2 cellular contexts compared by ENCODE assay signal in the genomic region with DNA sequence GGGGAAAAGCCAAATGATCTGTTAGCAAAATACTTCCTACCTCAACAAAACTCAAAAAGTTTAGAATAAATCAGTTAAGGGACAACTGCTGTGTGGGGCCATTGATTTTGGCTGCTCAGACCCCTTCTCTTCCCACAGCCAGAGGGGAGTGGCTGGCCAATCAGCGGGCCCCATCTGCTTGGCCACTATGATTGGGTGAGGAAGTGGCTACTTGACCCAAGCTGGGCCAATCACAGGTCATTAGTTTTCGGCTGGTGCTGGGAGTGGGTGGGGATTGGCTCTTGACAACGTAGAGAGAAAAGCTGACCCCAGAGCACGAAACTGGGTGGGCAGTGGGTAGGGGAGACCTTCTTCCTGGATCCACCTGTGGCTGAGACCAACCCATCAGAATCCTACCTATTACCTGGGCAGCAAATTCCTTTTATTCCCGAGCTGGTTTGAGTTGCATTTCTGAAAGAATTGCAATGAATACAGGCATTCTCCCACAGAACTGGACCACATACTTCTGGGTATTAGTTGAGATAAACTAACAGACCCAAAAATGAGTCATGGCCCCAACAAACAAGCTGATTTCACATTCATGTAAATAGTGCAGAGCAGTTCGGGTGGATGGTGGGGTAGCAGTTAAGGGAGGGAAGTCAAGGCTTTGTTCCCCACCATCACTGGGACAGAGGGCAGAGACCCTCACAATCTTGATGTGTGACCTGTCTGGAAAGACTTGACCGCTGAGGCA.
TF ChIP-seq lines count a peak whose summit lies in the region.

No MANE protein-coding gene starts in this region.

TF ChIP-seq in HCT116, 20 proteins besides CTCF, POLR2A, EP300 and RAD21:
- TF ChIP-seq, protein P1, sequence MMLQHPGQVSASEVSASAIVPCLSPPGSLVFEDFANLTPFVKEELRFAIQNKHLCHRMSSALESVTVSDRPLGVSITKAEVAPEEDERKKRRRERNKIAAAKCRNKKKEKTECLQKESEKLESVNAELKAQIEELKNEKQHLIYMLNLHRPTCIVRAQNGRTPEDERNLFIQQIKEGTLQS (IDR thresholded peaks at IDR 0.05) = no peak
- no peak for TF ChIP-seq CEBPB (IDR thresholded peaks at IDR 0.05; ENCODE audit: low read depth)
- no peak for TF ChIP-seq POLR2AphosphoS5 (IDR thresholded peaks at IDR 0.05; ENCODE audit: low read depth, low read length)
- no peak for TF ChIP-seq EGR1 (IDR thresholded peaks at IDR 0.05; ENCODE audit: low read depth)
- no peak for TF ChIP-seq ZNF274 (IDR thresholded peaks at IDR 0.05; ENCODE audit: low read depth, low read length)
- TF ChIP-seq, protein P2, sequence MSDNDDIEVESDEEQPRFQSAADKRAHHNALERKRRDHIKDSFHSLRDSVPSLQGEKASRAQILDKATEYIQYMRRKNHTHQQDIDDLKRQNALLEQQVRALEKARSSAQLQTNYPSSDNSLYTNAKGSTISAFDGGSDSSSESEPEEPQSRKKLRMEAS (IDR thresholded peaks at IDR 0.05) = no peak
- TF ChIP-seq FOSL1 (IDR thresholded peaks at IDR 0.05; ENCODE audit: low read depth) = no peak
- TF ChIP-seq EZH2phosphoT487 (IDR thresholded peaks at IDR 0.05; ENCODE audit: borderline replicate concordance) = no peak
- no peak for TF ChIP-seq JUND (IDR thresholded peaks at IDR 0.05)
- no peak for TF ChIP-seq SRF (IDR thresholded peaks at IDR 0.05; ENCODE audit: low read depth)
- no peak for TF ChIP-seq CBX3 (IDR thresholded peaks at IDR 0.05; ENCODE audit: low read depth)
- TF ChIP-seq ZFX (IDR thresholded peaks at IDR 0.05) = no peak
- TF ChIP-seq, protein P3, sequence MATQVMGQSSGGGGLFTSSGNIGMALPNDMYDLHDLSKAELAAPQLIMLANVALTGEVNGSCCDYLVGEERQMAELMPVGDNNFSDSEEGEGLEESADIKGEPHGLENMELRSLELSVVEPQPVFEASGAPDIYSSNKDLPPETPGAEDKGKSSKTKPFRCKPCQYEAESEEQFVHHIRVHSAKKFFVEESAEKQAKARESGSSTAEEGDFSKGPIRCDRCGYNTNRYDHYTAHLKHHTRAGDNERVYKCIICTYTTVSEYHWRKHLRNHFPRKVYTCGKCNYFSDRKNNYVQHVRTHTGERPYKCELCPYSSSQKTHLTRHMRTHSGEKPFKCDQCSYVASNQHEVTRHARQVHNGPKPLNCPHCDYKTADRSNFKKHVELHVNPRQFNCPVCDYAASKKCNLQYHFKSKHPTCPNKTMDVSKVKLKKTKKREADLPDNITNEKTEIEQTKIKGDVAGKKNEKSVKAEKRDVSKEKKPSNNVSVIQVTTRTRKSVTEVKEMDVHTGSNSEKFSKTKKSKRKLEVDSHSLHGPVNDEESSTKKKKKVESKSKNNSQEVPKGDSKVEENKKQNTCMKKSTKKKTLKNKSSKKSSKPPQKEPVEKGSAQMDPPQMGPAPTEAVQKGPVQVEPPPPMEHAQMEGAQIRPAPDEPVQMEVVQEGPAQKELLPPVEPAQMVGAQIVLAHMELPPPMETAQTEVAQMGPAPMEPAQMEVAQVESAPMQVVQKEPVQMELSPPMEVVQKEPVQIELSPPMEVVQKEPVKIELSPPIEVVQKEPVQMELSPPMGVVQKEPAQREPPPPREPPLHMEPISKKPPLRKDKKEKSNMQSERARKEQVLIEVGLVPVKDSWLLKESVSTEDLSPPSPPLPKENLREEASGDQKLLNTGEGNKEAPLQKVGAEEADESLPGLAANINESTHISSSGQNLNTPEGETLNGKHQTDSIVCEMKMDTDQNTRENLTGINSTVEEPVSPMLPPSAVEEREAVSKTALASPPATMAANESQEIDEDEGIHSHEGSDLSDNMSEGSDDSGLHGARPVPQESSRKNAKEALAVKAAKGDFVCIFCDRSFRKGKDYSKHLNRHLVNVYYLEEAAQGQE (IDR thresholded peaks at IDR 0.05; ENCODE audit: low read depth) = no peak
- TF ChIP-seq SP1 (IDR thresholded peaks at IDR 0.05; ENCODE audit: low read depth) = no peak
- TF ChIP-seq ELF1 (IDR thresholded peaks at IDR 0.05; ENCODE audit: borderline replicate concordance, low read depth) = no peak
- TF ChIP-seq EZH2 (IDR thresholded peaks at IDR 0.05) = no peak

TF ChIP-seq in H1, 55 proteins besides CTCF, POLR2A, EP300 and RAD21:
- no peak for TF ChIP-seq JUND (IDR thresholded peaks at IDR 0.05; ENCODE audit: low read length)
- TF ChIP-seq HDAC2 (IDR thresholded peaks at IDR 0.05; ENCODE audit: borderline replicate concordance in 1 of 2, low read depth in 2 of 2, low read length in 2 of 2) = no peak
- no peak for TF ChIP-seq ZNF274 (IDR thresholded peaks at IDR 0.05; ENCODE audit: borderline replicate concordance, extremely low read depth, low read length)
- TF ChIP-seq SP1 (IDR thresholded peaks at IDR 0.05; ENCODE audit: low read depth, low read length) = no peak
- TF ChIP-seq, protein P4, sequence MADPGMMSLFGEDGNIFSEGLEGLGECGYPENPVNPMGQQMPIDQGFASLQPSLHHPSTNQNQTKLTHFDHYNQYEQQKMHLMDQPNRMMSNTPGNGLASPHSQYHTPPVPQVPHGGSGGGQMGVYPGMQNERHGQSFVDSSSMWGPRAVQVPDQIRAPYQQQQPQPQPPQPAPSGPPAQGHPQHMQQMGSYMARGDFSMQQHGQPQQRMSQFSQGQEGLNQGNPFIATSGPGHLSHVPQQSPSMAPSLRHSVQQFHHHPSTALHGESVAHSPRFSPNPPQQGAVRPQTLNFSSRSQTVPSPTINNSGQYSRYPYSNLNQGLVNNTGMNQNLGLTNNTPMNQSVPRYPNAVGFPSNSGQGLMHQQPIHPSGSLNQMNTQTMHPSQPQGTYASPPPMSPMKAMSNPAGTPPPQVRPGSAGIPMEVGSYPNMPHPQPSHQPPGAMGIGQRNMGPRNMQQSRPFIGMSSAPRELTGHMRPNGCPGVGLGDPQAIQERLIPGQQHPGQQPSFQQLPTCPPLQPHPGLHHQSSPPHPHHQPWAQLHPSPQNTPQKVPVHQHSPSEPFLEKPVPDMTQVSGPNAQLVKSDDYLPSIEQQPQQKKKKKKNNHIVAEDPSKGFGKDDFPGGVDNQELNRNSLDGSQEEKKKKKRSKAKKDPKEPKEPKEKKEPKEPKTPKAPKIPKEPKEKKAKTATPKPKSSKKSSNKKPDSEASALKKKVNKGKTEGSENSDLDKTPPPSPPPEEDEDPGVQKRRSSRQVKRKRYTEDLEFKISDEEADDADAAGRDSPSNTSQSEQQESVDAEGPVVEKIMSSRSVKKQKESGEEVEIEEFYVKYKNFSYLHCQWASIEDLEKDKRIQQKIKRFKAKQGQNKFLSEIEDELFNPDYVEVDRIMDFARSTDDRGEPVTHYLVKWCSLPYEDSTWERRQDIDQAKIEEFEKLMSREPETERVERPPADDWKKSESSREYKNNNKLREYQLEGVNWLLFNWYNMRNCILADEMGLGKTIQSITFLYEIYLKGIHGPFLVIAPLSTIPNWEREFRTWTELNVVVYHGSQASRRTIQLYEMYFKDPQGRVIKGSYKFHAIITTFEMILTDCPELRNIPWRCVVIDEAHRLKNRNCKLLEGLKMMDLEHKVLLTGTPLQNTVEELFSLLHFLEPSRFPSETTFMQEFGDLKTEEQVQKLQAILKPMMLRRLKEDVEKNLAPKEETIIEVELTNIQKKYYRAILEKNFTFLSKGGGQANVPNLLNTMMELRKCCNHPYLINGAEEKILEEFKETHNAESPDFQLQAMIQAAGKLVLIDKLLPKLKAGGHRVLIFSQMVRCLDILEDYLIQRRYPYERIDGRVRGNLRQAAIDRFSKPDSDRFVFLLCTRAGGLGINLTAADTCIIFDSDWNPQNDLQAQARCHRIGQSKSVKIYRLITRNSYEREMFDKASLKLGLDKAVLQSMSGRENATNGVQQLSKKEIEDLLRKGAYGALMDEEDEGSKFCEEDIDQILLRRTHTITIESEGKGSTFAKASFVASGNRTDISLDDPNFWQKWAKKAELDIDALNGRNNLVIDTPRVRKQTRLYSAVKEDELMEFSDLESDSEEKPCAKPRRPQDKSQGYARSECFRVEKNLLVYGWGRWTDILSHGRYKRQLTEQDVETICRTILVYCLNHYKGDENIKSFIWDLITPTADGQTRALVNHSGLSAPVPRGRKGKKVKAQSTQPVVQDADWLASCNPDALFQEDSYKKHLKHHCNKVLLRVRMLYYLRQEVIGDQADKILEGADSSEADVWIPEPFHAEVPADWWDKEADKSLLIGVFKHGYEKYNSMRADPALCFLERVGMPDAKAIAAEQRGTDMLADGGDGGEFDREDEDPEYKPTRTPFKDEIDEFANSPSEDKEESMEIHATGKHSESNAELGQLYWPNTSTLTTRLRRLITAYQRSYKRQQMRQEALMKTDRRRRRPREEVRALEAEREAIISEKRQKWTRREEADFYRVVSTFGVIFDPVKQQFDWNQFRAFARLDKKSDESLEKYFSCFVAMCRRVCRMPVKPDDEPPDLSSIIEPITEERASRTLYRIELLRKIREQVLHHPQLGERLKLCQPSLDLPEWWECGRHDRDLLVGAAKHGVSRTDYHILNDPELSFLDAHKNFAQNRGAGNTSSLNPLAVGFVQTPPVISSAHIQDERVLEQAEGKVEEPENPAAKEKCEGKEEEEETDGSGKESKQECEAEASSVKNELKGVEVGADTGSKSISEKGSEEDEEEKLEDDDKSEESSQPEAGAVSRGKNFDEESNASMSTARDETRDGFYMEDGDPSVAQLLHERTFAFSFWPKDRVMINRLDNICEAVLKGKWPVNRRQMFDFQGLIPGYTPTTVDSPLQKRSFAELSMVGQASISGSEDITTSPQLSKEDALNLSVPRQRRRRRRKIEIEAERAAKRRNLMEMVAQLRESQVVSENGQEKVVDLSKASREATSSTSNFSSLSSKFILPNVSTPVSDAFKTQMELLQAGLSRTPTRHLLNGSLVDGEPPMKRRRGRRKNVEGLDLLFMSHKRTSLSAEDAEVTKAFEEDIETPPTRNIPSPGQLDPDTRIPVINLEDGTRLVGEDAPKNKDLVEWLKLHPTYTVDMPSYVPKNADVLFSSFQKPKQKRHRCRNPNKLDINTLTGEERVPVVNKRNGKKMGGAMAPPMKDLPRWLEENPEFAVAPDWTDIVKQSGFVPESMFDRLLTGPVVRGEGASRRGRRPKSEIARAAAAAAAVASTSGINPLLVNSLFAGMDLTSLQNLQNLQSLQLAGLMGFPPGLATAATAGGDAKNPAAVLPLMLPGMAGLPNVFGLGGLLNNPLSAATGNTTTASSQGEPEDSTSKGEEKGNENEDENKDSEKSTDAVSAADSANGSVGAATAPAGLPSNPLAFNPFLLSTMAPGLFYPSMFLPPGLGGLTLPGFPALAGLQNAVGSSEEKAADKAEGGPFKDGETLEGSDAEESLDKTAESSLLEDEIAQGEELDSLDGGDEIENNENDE (IDR thresholded peaks at IDR 0.05; ENCODE audit: insufficient replicate concordance, low read length) = no peak
- no peak for TF ChIP-seq BRCA1 (IDR thresholded peaks at IDR 0.05; ENCODE audit: low read depth, low read length)
- no peak for TF ChIP-seq ASH2L (IDR thresholded peaks at IDR 0.05; ENCODE audit: low read length)
- no peak for TF ChIP-seq POU5F1 (IDR thresholded peaks at IDR 0.05; ENCODE audit: low read depth, low read length)
- TF ChIP-seq SUZ12 (IDR thresholded peaks at IDR 0.05; ENCODE audit: low read length) = no peak
- TF ChIP-seq, protein P5, sequence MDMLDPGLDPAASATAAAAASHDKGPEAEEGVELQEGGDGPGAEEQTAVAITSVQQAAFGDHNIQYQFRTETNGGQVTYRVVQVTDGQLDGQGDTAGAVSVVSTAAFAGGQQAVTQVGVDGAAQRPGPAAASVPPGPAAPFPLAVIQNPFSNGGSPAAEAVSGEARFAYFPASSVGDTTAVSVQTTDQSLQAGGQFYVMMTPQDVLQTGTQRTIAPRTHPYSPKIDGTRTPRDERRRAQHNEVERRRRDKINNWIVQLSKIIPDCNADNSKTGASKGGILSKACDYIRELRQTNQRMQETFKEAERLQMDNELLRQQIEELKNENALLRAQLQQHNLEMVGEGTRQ (IDR thresholded peaks at IDR 0.05; ENCODE audit: low read length) = no peak
- TF ChIP-seq, protein P6, sequence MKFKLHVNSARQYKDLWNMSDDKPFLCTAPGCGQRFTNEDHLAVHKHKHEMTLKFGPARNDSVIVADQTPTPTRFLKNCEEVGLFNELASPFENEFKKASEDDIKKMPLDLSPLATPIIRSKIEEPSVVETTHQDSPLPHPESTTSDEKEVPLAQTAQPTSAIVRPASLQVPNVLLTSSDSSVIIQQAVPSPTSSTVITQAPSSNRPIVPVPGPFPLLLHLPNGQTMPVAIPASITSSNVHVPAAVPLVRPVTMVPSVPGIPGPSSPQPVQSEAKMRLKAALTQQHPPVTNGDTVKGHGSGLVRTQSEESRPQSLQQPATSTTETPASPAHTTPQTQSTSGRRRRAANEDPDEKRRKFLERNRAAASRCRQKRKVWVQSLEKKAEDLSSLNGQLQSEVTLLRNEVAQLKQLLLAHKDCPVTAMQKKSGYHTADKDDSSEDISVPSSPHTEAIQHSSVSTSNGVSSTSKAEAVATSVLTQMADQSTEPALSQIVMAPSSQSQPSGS (IDR thresholded peaks at IDR 0.05; ENCODE audit: low read length) = no peak
- no peak for TF ChIP-seq MAFK (IDR thresholded peaks at IDR 0.05; ENCODE audit: low read depth, low read length)
- no peak for TF ChIP-seq TAF1 (IDR thresholded peaks at IDR 0.05; ENCODE audit: low read depth, low read length)
- TF ChIP-seq, protein P7, sequence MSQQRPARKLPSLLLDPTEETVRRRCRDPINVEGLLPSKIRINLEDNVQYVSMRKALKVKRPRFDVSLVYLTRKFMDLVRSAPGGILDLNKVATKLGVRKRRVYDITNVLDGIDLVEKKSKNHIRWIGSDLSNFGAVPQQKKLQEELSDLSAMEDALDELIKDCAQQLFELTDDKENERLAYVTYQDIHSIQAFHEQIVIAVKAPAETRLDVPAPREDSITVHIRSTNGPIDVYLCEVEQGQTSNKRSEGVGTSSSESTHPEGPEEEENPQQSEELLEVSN (IDR thresholded peaks at IDR 0.05) = no peak
